ENCODE assay signal across 1 cellular context in the genomic region with DNA sequence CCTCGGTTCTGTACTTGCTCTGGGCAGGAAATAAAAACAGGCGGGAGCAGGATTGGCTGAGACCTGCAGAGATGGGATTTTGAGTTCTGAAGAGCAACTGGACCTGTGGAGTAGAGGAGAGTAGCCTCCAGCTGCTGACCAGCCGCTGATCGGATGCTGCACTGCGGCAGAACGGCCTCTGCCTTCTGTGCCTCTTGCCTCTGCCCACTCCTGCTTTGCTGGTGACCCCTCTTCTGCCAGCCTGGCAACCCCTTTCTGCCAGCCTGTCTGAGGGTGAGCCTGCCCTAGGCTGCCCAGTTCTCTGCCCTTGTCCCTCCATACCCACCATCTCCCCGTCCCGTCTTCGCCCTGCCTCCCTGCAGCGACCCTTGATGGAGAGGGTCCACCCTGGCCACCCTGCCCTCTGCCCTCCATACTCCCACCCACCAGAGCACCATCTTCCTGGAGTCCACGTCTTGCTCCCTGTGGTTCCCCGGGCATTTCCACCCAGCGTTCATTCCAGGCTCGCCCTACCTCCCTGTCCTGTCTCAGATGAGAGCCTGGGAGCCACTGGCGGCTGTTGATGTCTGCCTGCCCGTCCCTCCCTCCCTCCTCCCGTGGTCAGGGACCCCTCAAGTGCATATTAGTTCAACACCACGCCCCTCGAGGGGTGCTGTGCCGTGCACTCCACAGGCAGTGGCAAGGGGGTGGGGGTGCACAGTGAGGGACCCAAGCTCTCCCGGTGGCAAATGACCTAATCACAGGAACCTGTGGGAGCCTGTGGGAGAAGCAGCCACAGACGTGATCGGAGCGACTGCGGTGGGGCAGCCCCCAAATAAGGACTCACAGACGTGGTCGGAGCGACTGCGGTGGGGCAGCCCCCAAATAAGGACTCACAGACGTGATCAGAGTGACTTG.
TF ChIP-seq lines count a peak whose summit lies in the region.

No MANE protein-coding gene starts in this region.

TF ChIP-seq in H1, 55 proteins besides CTCF, POLR2A, EP300 and RAD21:
- TF ChIP-seq JUND (IDR thresholded peaks at IDR 0.05; ENCODE audit: low read length) (no peak), ZNF274 (IDR thresholded peaks at IDR 0.05; ENCODE audit: borderline replicate concordance, extremely low read depth, low read length) (no peak), KDM5A (IDR thresholded peaks at IDR 0.05; ENCODE audit: low read length) (no peak), BACH1 (IDR thresholded peaks at IDR 0.05; ENCODE audit: low read length) (no peak), TAF1 (IDR thresholded peaks at IDR 0.05; ENCODE audit: low read depth, low read length) (no peak), TEAD4 (IDR thresholded peaks at IDR 0.05; ENCODE audit: low read depth, low read length) (no peak), SRF (IDR thresholded peaks at IDR 0.05; ENCODE audit: low read depth, low read length) (no peak), PHF8 (conservative IDR thresholded peaks at IDR 0.05; ENCODE audit: low read depth, low read length) (no peak), KDM4A (IDR thresholded peaks at IDR 0.05; ENCODE audit: low read depth, low read length, severe bottlenecking) (no peak), SIN3A (conservative IDR thresholded peaks at IDR 0.05 in 1 of 2, IDR thresholded peaks at IDR 0.05 in 1 of 2; ENCODE audit: low read depth in 1 of 2, low read length in 2 of 2) (no peak), CTBP2 (IDR thresholded peaks at IDR 0.05; ENCODE audit: borderline replicate concordance, insufficient read depth, insufficient read length, low read length) (no peak), HDAC6 (IDR thresholded peaks at IDR 0.05; ENCODE audit: low read depth, low read length) (no peak), TCF12 (IDR thresholded peaks at IDR 0.05; ENCODE audit: low read depth, low read length) (no peak), BRCA1 (IDR thresholded peaks at IDR 0.05; ENCODE audit: low read depth, low read length) (no peak), POLR2AphosphoS5 (IDR thresholded peaks at IDR 0.05; ENCODE audit: low read depth, low read length) (no peak), RNF2 (IDR thresholded peaks at IDR 0.05; ENCODE audit: borderline replicate concordance, low read depth, low read length, missing control alignments, poor library complexity, severe bottlenecking) (no peak)
